Comparison of ENCODE assay signal across 19 cellular contexts in the genomic region with DNA sequence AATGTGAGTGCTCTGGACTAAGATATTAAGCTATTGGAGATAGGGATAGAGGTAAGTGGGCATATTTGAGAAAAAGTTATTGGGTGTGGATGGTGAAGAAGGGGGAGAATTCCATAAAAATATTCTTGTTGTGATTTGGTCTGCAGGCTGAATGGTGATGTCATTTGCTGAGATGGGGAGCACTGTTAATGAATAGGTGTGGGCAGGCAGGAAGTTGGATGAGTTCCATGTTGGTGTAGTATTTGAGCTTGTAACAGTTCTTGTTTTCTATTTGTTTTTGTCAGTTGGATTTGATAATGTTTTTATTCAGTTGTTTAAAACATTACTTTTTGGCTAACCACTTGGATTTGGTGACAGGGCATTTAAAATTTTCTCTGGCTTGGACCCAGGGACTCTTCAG.
DNase-seq lines count a peak whose midpoint lies in the region.
"Had no signal": no experiment of that assay in that cellular context is flagged by ENCODE, and none has a peak within 500 bp of the region (broad histone marks: within the 10 kb centered on the region; RNA-seq: fewer than 3 reads in every experiment).

No MANE protein-coding gene starts in this region.

- H3K4me1 ChIP-seq in effector memory CD4-positive, alpha-beta T cell (ENCODE audit: control insufficient read depth, insufficient read depth, low read length, poor library complexity, severe bottlenecking), result no peaks in the 10 kb centered on the region

- no peaks in the 10 kb centered on the region for H3K9me3 ChIP-seq in effector memory CD4-positive, alpha-beta T cell (ENCODE audit: control insufficient read depth, low read length)
- H3K9me3 ChIP-seq: MG63 had no signal

- H3K4me3 ChIP-seq in effector memory CD4-positive, alpha-beta T cell (ENCODE audit: insufficient read depth, low read depth, low read length, poor library complexity, severe bottlenecking), result no peak overlapping the region
- H3K4me3 ChIP-seq in H7 (ENCODE audit: insufficient read depth, low read depth, low read length), result no peak overlapping the region
- H3K4me3 ChIP-seq: MG63 had no signal

- DNase-seq in Ammon's horn (ENCODE audit: low spot score), result peak; percentile 21
- peak; percentile 15 for DNase-seq in M059J (ENCODE audit: low read depth)
- DNase-seq in astrocyte of the hippocampus (ENCODE audit: low read depth, low spot score), result peak; percentile 10
- DNase-seq in kidney glomerular epithelial cell (lab: John Stamatoyannopoulos, UW), result peak; percentile 3
- no peak for DNase-seq in effector memory CD4-positive, alpha-beta T cell
- no peak for DNase-seq in substantia nigra (lab: John Stamatoyannopoulos, UW)
- no peak for DNase-seq in H7
- DNase-seq: CD8-positive, alpha-beta T cell; DMS 273 treated with DMSO at 0.1 percent for 48 hours; DND-41; KBM-7; MG63; NCI-H1417; NCI-H1694; NCI-H2171 treated with DMSO at 0.1 percent for 48 hours; NCI-H345; NCI-H524; SHP77 treated with DMSO at 0.1 percent for 48 hours had no signal

- no peak overlapping the region for H3K27ac ChIP-seq in effector memory CD4-positive, alpha-beta T cell (ENCODE audit: insufficient read depth, low read length, poor library complexity, severe bottlenecking)
- H3K27ac ChIP-seq in substantia nigra (ENCODE audit: low read depth, low read length, poor library complexity, severe bottlenecking), result no peak overlapping the region
- H3K27ac ChIP-seq: C4-2B had no signal

- no peaks in the 10 kb centered on the region for H3K27me3 ChIP-seq in effector memory CD4-positive, alpha-beta T cell (replicated peaks; ENCODE audit: control insufficient read depth, insufficient read depth, low read length, poor library complexity, severe bottlenecking)
- H3K27me3 ChIP-seq in H7 (ENCODE audit: control insufficient read depth, insufficient read depth, low read length), result no peaks in the 10 kb centered on the region
- H3K27me3 ChIP-seq: MG63 had no signal

- H3K36me3 ChIP-seq in effector memory CD4-positive, alpha-beta T cell (ENCODE audit: control insufficient read depth, insufficient read depth, low read length), result no peaks in the 10 kb centered on the region
- H3K36me3 ChIP-seq in H7 (replicated peaks; ENCODE audit: control insufficient read depth, insufficient read depth, low read length), result no peaks in the 10 kb centered on the region
- H3K36me3 ChIP-seq: MG63 had no signal

Comparison
In these comparisons a context has a peak if more than half of its experiments do, and no peak if none do; other contexts are left out.
1. DNase-seq: peak in Ammon's horn (single experiment), M059J (single experiment), astrocyte of the hippocampus (single experiment) and kidney glomerular epithelial cell (single experiment); none in effector memory CD4-positive, alpha-beta T cell (0 of 3), substantia nigra (0 of 49) and H7 (single experiment).